Comparison of ENCODE assay signal across 8 cellular contexts in genomic region chr10:100519321-100520051, GRCh38. TPM values are rescaled to one million over a fixed set of nuclear protein-coding genes. Genes with fewer than 3 reads are reported as not detected.
DNase-seq lines count a peak whose midpoint lies in the region; ATAC-seq, FAIRE-seq and TF ChIP-seq lines count a peak whose summit lies in the region.

Gene SEC31B (minus strand): TSS chr10:100519861. CDS start chr10:100516952, 2,909 bp downstream.

- peak within 1 kb of the TSS; percentile 67 for H3K4me2 ChIP-seq in IMR-90 (ENCODE audit: low read depth, low read length)
- H3K4me2 ChIP-seq in GM12878 (ENCODE audit: control insufficient read depth, insufficient read depth) = no peak within 1 kb of the TSS
- H3K4me2 ChIP-seq in skeletal muscle satellite cell (ENCODE audit: low read length) = peak within 1 kb of the TSS; percentile 92

- H3K56ac ChIP-seq in IMR-90 (ENCODE audit: extremely low read depth, insufficient read depth, low read length) = no peak within 1 kb of the TSS

- H3K4ac ChIP-seq in IMR-90 (ENCODE audit: low read depth, low read length) = no peak within 1 kb of the TSS

- dilution Hi-C loops in IMR-90 (cut with HindIII; ENCODE audit: low sequenced_read_pairs, unreplicated experiment) = no loop called here

- H2BK15ac ChIP-seq in IMR-90 (ENCODE audit: low read depth, low read length) = no peak within 1 kb of the TSS

- no peak for TF ChIP-seq POLR2A in IMR-90 (IDR thresholded peaks at IDR 0.05; ENCODE audit: low read depth, low read length)
- TF ChIP-seq POLR2A in GM12878 (IDR thresholded peaks at IDR 0.05; ENCODE audit: low read depth, low read length) = peak; percentile 50

- H3K23ac ChIP-seq in IMR-90 (ENCODE audit: low read depth, low read length) = peak within 1 kb of the TSS; percentile 52; the same call in 1 of the 2 replicates

- no peak within 1 kb of the TSS for H2BK5ac ChIP-seq in IMR-90 (ENCODE audit: low read depth, low read length, poor library complexity, severe bottlenecking)

- RAD21 ChIA-PET in GM12878 (lab: Charles Lee; ENCODE audit: unreplicated experiment) = interaction anchor here (0.7 to 2.0 kb wide), 17 partner anchors 8 to 359 kb away, joined by 3 to 20 read pairs (median 4); no protein-coding TSS in a partner anchor

- WGBS in IMR-90 (ENCODE audit: extremely low coverage in 2 of 2, insufficient read length in 1 of 2), 2 experiments = 9% methylated on average over 7 of the region's 72 CpGs; no CpG with 5 or more reads in 1 of the 2 experiments
- WGBS in GM12878 (ENCODE audit: insufficient coverage, insufficient replicate concordance, low lambda C conversion rate, missing lambda C conversion rate) = 89% methylated on average over 59 of the region's 72 CpGs

- CTCF ChIA-PET in IMR-90 (lab: Yijun Ruan, JAX) = interaction anchor here (0.6 to 2.0 kb wide), 21 partner anchors 8 to 496 kb away, joined by 3 to 25 read pairs (median 3); partner anchors contain the start of genes HIF1AN and NDUFB8
- CTCF ChIA-PET in GM12878 (lab: Yijun Ruan, JAX) = interaction anchor here (0.9 to 3.5 kb wide), 37 partner anchors 8 to 673 kb away, joined by 3 to 49 read pairs (median 6); partner anchors contain the start of genes HIF1AN, NDUFB8 and SCD

- DNase-seq in IMR-90 (no peak), GM12878 (ENCODE audit: low read depth, low spot score) (no peak), GOT3 (lab: John Stamatoyannopoulos, UW) (no peak)
- DNase-seq in stimulated activated CD4-positive, alpha-beta T cell treated with anti-CD3 and anti-CD28 coated beads, Interleukin-4, amount 100 ng/mL, for 1 hour = no peak

- peaks cover 0 to 2% of the 10 kb centered on the region in 2 experiments; a peak in 1 of 4 replicates for H3K79me1 ChIP-seq in IMR-90 (ENCODE audit: low read depth in 1 of 2, low read length in 2 of 2)

- TF ChIP-seq RAD21 in IMR-90 (IDR thresholded peaks at IDR 0.05; ENCODE audit: low read length) = no peak
- TF ChIP-seq RAD21 in GM12878 (IDR thresholded peaks at IDR 0.05; ENCODE audit: insufficient read depth, low read depth, low read length) = no peak

- H2AFZ ChIP-seq in IMR-90 (replicated peaks; ENCODE audit: low read length, poor library complexity) (peak within 1 kb of the TSS; percentile 84), GM12878 (ENCODE audit: control insufficient read depth, low read depth, low read length) (no peak within 1 kb of the TSS)

- peak within 1 kb of the TSS; percentile 6; the same call in 1 of the 2 replicates for H2BK120ac ChIP-seq in IMR-90 (ENCODE audit: low read depth, low read length)

- SMC1A ChIA-PET in GM12878 (lab: Charles Lee; ENCODE audit: uncharacterized antibody, unreplicated experiment) = interaction anchor here (0.5 to 3.8 kb wide), 17 partner anchors 8 to 673 kb away, joined by 3 to 23 read pairs (median 5); partner anchors contain the start of gene HIF1AN

- no peak within 1 kb of the TSS for H2BK20ac ChIP-seq in IMR-90 (ENCODE audit: low read depth, low read length)

- POLR2A ChIA-PET in IMR-90 (lab: Charles Lee; ENCODE audit: unreplicated experiment) (interaction anchor here (1.1 kb wide), 1 partner anchor 364 kb away, joined by 3 read pairs; no protein-coding TSS in a partner anchor), GM12878 (lab: Charles Lee) (no interaction called here)

- intact Hi-C loops in IMR-90 (cut with micrococcal nuclease) (loop anchor here (5.0 kb wide), 1 partner anchor 358 kb away; no protein-coding TSS in a partner anchor), GM12878 (cut with micrococcal nuclease; ENCODE audit: unreplicated experiment) (no loop called here)

- H3K9me3 ChIP-seq in IMR-90 (ENCODE audit: control insufficient read depth, insufficient read depth, low read length) (no peaks in the 10 kb centered on the region), GM12878 (replicated peaks; ENCODE audit: control insufficient read depth, insufficient read depth, low read length) (no peaks in the 10 kb centered on the region), iPS-20b (ENCODE audit: insufficient read depth, low read depth, low read length) (no peaks in the 10 kb centered on the region), skeletal muscle satellite cell (replicated peaks; ENCODE audit: low read length) (no peaks in the 10 kb centered on the region)

- H3K27me3 ChIP-seq in IMR-90 (ENCODE audit: control insufficient read depth, insufficient read depth, low read length) = no peaks in the 10 kb centered on the region
- H3K27me3 ChIP-seq in GM12878 (replicated peaks in 1 of 2; ENCODE audit: control insufficient read depth in 2 of 2, insufficient read depth in 2 of 2, low read length in 1 of 2) = no peaks in the 10 kb centered on the region
- H3K27me3 ChIP-seq in iPS-20b (ENCODE audit: insufficient read depth, low read length) = peaks cover 42% of the 10 kb centered on the region
- H3K27me3 ChIP-seq in skeletal muscle satellite cell (ENCODE audit: control insufficient read depth, insufficient read depth, low read length) = no peaks in the 10 kb centered on the region

- in situ Hi-C loops in IMR-90 (cut with MboI; ENCODE audit: low sequenced_read_pairs) = no loop called here
- in situ Hi-C loops in GM12878 (cut with MboI) = no loop called here

- H3K4me3 ChIP-seq in IMR-90 (ENCODE audit: insufficient read depth, low read depth, low read length) (peak within 1 kb of the TSS; percentile 10; the same call in 1 of the 2 replicates), GM12878 (no peak within 1 kb of the TSS), iPS-20b (ENCODE audit: low read length) (peak within 1 kb of the TSS; percentile 58), skeletal muscle satellite cell (ENCODE audit: low read length) (peak within 1 kb of the TSS; percentile 64)

- H3K9ac ChIP-seq in IMR-90 (ENCODE audit: low read depth, low read length) (no peak within 1 kb of the TSS), GM12878 (ENCODE audit: control insufficient read depth, insufficient read depth, low read length) (no peak within 1 kb of the TSS), iPS-20b (ENCODE audit: low read depth, low read length) (peak within 1 kb of the TSS; percentile 37; the same call in 1 of the 2 replicates), skeletal muscle satellite cell (ENCODE audit: low read depth, low read length) (peak within 1 kb of the TSS; percentile 47)

- H3K79me2 ChIP-seq in GM12878 (ENCODE audit: control insufficient read depth, insufficient read depth, low read length) = no peaks in the 10 kb centered on the region

- H3K18ac ChIP-seq in IMR-90 (ENCODE audit: low read depth, low read length) = no peak within 1 kb of the TSS

- FAIRE-seq in GM12878 (lab: Jason Lieb, UNC) = no peak

- TF ChIP-seq CTCF in IMR-90 (conservative IDR thresholded peaks at IDR 0.05; ENCODE audit: low read depth, low read length) = no peak; the same call in 1 of the 2 replicates
- no peak for TF ChIP-seq CTCF in GM12878 (IDR thresholded peaks at IDR 0.05 in 2 of 3, conservative IDR thresholded peaks at IDR 0.05 in 1 of 3; ENCODE audit: control insufficient read depth in 2 of 3, extremely low read depth in 1 of 3, insufficient read depth in 1 of 3, low read depth in 3 of 3, low read length in 3 of 3)

- H3K9me1 ChIP-seq in IMR-90 (ENCODE audit: insufficient read depth, low read length) = 0 out of 2 replicates have a peak, but pooled peaks cover 3% of the 10 kb centered on the region

- peaks cover 12% of the 10 kb centered on the region for H3K36me3 ChIP-seq in IMR-90 (ENCODE audit: control insufficient read depth, insufficient read depth, low read length)
- H3K36me3 ChIP-seq in GM12878 (ENCODE audit: control insufficient read depth in 2 of 2, insufficient read depth in 2 of 2, low read length in 1 of 2) = peaks cover 5 to 8% of the 10 kb centered on the region in 2 experiments; a peak in 3 of 4 replicates
- peaks cover 19% of the 10 kb centered on the region for H3K36me3 ChIP-seq in iPS-20b (ENCODE audit: insufficient read depth, low read depth, low read length)
- H3K36me3 ChIP-seq in skeletal muscle satellite cell (ENCODE audit: insufficient read depth, low read length) = peaks cover 17% of the 10 kb centered on the region

- no peak within 1 kb of the TSS for H2AK5ac ChIP-seq in IMR-90 (ENCODE audit: low read depth, low read length)

- H4K91ac ChIP-seq in IMR-90 (ENCODE audit: insufficient read depth, low read depth, low read length) = no peak within 1 kb of the TSS

- ATAC-seq in IMR-90 (ENCODE audit: low read depth) (peak; percentile 48), GM12878 (peak; percentile 23), GM18498 (IDR thresholded peaks at IDR 0.05; ENCODE audit: unreplicated experiment) (no peak), HG03460 (IDR thresholded peaks at IDR 0.05; ENCODE audit: unreplicated experiment) (no peak)

- 0 out of 4 replicates have a peak within 1 kb of the TSS, but pooled peaks of 1 of the 2 experiments have one; percentile 23 for H4K8ac ChIP-seq in IMR-90 (ENCODE audit: low read depth in 2 of 2, low read length in 2 of 2)

- no peaks in the 10 kb centered on the region for H4K20me1 ChIP-seq in IMR-90 (ENCODE audit: insufficient read depth, low read length)
- no peaks in the 10 kb centered on the region for H4K20me1 ChIP-seq in GM12878 (ENCODE audit: control insufficient read depth, insufficient read depth)

- BruUV-seq in IMR-90 (replicated peaks; lab: Mats Ljungman, UMichigan) (no TSS peak), GM12878 (replicated peaks; lab: Mats Ljungman, UMichigan) (no TSS peak)

- no peak within 1 kb of the TSS for H2AK9ac ChIP-seq in IMR-90 (replicated peaks; ENCODE audit: low read depth, low read length, poor library complexity)

- no peak within 1 kb of the TSS for H4K5ac ChIP-seq in IMR-90 (ENCODE audit: low read depth, low read length)

- no peak within 1 kb of the TSS for H3K14ac ChIP-seq in IMR-90 (replicated peaks; ENCODE audit: low read depth, low read length)

- no peak within 1 kb of the TSS for H3K27ac ChIP-seq in IMR-90 (ENCODE audit: insufficient read depth, low read length)
- H3K27ac ChIP-seq in GM12878 (ENCODE audit: control insufficient read depth, insufficient read depth) = no peak within 1 kb of the TSS
- no peak within 1 kb of the TSS for H3K27ac ChIP-seq in iPS-20b (ENCODE audit: low read length)

- TF ChIP-seq EP300 in GM12878 (IDR thresholded peaks at IDR 0.05; ENCODE audit: borderline replicate concordance in 1 of 2, control insufficient read depth in 1 of 2, low read depth in 2 of 2, low read length in 2 of 2) = no peak

- H3K4me1 ChIP-seq in IMR-90 (ENCODE audit: control insufficient read depth, insufficient read depth, low read length) (peaks cover 5% of the 10 kb centered on the region; the same call in 1 of the 2 replicates), GM12878 (ENCODE audit: control insufficient read depth, insufficient read depth, low read length) (no peaks in the 10 kb centered on the region), iPS-20b (ENCODE audit: insufficient read depth, low read length) (no peaks in the 10 kb centered on the region), skeletal muscle satellite cell (ENCODE audit: control insufficient read depth, insufficient read depth, low read length) (peaks cover 40% of the 10 kb centered on the region)

RNA-seq across cellular contexts. Expression of gene SEC31B, which starts in this region (rescaled TPM):
- 1.1 and 1.3 TPM in 2 replicates for total RNA-seq in IMR-90 (2012; rRNA removed)
- 6.1 and 8.1 TPM in 2 replicates for polyA plus RNA-seq in IMR-90 (2012; rRNA removed)
- polyA plus RNA-seq in IMR-90 (2012; cell fraction: cytosol; rRNA removed) = 0.56 and 1.5 TPM in 2 replicates
- 84.2 and 148 TPM in 2 replicates for polyA plus RNA-seq in IMR-90 (2012; cell fraction: nucleus; rRNA removed; ENCODE audit: low replicate concordance)
- total RNA-seq in GM12878 (2013; cell fraction: nucleolus; rRNA removed) = 118 and 120 TPM in 2 replicates
- total RNA-seq in GM12878 (2014; rRNA removed) = 5.8 and 6.6 TPM in 2 replicates
- 3.9 and 4.4 TPM in 2 replicates for total RNA-seq in GM12878 (2014; rRNA removed; fragmentation: Illumina TruSeq; extraction: Trizol)
- 10.6 and 12.4 TPM in 2 replicates for total RNA-seq in GM12878 (2021)
- polyA plus RNA-seq in GM12878 (2011; ENCODE audit: low read depth) = 14.6 TPM
- 21.2 and 24.3 TPM in 2 replicates for polyA plus RNA-seq in GM12878 (2011; rRNA removed)
- 11.2 and 13.9 TPM in 2 replicates for polyA plus RNA-seq in GM12878 (2011; cell fraction: cytosol; rRNA removed)
- 185 and 225 TPM in 2 replicates for polyA plus RNA-seq in GM12878 (2011; cell fraction: nucleus; rRNA removed)
- polyA plus RNA-seq in GM12878 (2012) = 18.3 and 19.6 TPM in 2 replicates
- 10.9 and 13.6 TPM in 2 replicates for polyA plus RNA-seq in GM12878 (2014; fragmentation: Illumina TruSeq; extraction: Trizol)
- polyA plus RNA-seq in GM12878 (2014; fragmentation: Nextera tagmentation; extraction: Ambion mirVana) = 1 to 10 TPM; 3.4 to 5.8 TPM
- polyA plus RNA-seq in GM12878 (2014; rRNA removed) = 13.2 and 13.4 TPM in 2 replicates
- polyA plus RNA-seq in GM12878 (2016; fragmentation: Nextera tagmentation; extraction: Ambion mirVana) = 10 to 100 TPM in 1 of 2 experiments, 1 to 10 TPM in 1; 9.2 to 11.0 TPM
- 12.7 and 14.6 TPM in 2 replicates for polyA minus RNA-seq in GM12878 (2011; rRNA and poly(A)+ RNA removed)
- polyA minus RNA-seq in GM12878 (2011; cell fraction: cytosol; rRNA and poly(A)+ RNA removed) = 0.53 and 1.8 TPM in 2 replicates
- polyA minus RNA-seq in GM12878 (2011; cell fraction: nucleus; rRNA and poly(A)+ RNA removed) = 27.7 and 36.7 TPM in 2 replicates
- 1.3 and 1.7 TPM in 2 replicates for total RNA-seq in skeletal muscle satellite cell (2012; rRNA removed)

Comparison
In these comparisons a context has a peak if more than half of its experiments do, and no peak if none do; other contexts are left out.
1. ATAC-seq: peak in IMR-90 (single experiment) and GM12878 (single experiment); none in GM18498 (single experiment) and HG03460 (single experiment).
2. H3K9ac ChIP-seq: peak in iPS-20b (single experiment) and skeletal muscle satellite cell (single experiment); none in IMR-90 (single experiment) and GM12878 (single experiment).